ENCODE assay signal across 18 cellular contexts in genomic region chr1:198003468-198003867, GRCh38.
A peak's percentile ranks its signal among the peaks of the same experiment; 100 is the strongest.
DNase-seq lines count a peak whose midpoint lies in the region; ATAC-seq, FAIRE-seq and TF ChIP-seq lines count a peak whose summit lies in the region.
"Had no signal": no experiment of that assay in that cellular context is flagged by ENCODE, and none has a peak within 500 bp of the region (broad histone marks: within the 10 kb centered on the region; RNA-seq: fewer than 3 reads in every experiment).

No MANE protein-coding gene starts in this region.

- H3K27ac ChIP-seq in MM.1S (ENCODE audit: low read length) (no peak overlapping the region), left lung (no peak overlapping the region)
- H3K27ac ChIP-seq: BLaER1, GM23248 had no signal

- intact Hi-C loops in left lung (cut with DNase I): no loop called here
- intact Hi-C loops in cardiac septum (cut with DNase I): no loop called here

- peaks cover 2 to 5% of the 10 kb centered on the region in 2 donors for H3K4me1 Mint-ChIP-seq in stimulated activated naive B cell treated with anti-CD40 and anti-IgM and Interleukin-4, amounts not matched to agents 10 μg/mL and 1 μg/mL and 100 μg/mL, for 72 hours
- H3K4me1 Mint-ChIP-seq: CD8-positive, alpha-beta memory T cell; IgD-negative memory B cell had no signal

- H3K27me3 Mint-ChIP-seq in stimulated activated naive B cell treated with anti-CD40 and anti-IgM and Interleukin-4, amounts not matched to agents 10 μg/mL and 1 μg/mL and 100 μg/mL, for 72 hours: peaks cover 12 to 13% of the 10 kb centered on the region in 2 donors

- peak; percentile 74 for ATAC-seq in left lung
- peak in 1 of 2 donors; percentile 19 for ATAC-seq in stimulated activated naive B cell treated with anti-CD40 and anti-IgM and Interleukin-4, amounts not matched to agents 10 μg/mL and 1 μg/mL and 100 μg/mL, for 72 hours (replicated peaks)
- ATAC-seq: GM12878 had no signal

- peaks cover 0 to under 1% of the 10 kb centered on the region in 2 donors for H3K36me3 Mint-ChIP-seq in stimulated activated naive B cell treated with anti-CD40 and anti-IgM and Interleukin-4, amounts not matched to agents 10 μg/mL and 1 μg/mL and 100 μg/mL, for 72 hours

- H2AFZ ChIP-seq in MM.1S (ENCODE audit: low read length): no peak overlapping the region
- H2AFZ ChIP-seq: GM23248 had no signal

- H3K27me3 ChIP-seq in MM.1S (replicated peaks; ENCODE audit: insufficient read depth, low read length) (no peaks in the 10 kb centered on the region), left lung (no peaks in the 10 kb centered on the region)
- H3K27me3 ChIP-seq: BLaER1 had no signal

- H4K20me1 ChIP-seq in MM.1S (ENCODE audit: insufficient read depth, low read length): no peaks in the 10 kb centered on the region
- H4K20me1 ChIP-seq: BLaER1 had no signal

- no peaks in the 10 kb centered on the region for H3K9me2 ChIP-seq in MM.1S (replicated peaks; ENCODE audit: insufficient read depth, low read length)

- H3K79me2 ChIP-seq in MM.1S (ENCODE audit: low read length): no peaks in the 10 kb centered on the region

- no peak overlapping the region for H3K9ac ChIP-seq in MM.1S (ENCODE audit: low read length)
- H3K9ac ChIP-seq: BLaER1, GM23248 had no signal

- peaks cover 19% of the 10 kb centered on the region for H3K4me1 ChIP-seq in MM.1S (ENCODE audit: low read length)
- H3K4me1 ChIP-seq in left lung: no peaks in the 10 kb centered on the region
- H3K4me1 ChIP-seq: BLaER1, Caco-2 had no signal

- H3K9me3 ChIP-seq in MM.1S (replicated peaks; ENCODE audit: insufficient read depth, low read length): no peaks in the 10 kb centered on the region
- H3K9me3 ChIP-seq in left lung: no peaks in the 10 kb centered on the region
- H3K9me3 ChIP-seq: BLaER1, Caco-2 had no signal

- DNase-seq in D721Med (ENCODE audit: insufficient read length, low spot score): no peak
- no peak for DNase-seq in MM.1S
- DNase-seq in left lung: no peak
- no peak for DNase-seq in stimulated activated naive B cell treated with anti-CD40 and anti-IgM and Interleukin-4, amounts not matched to agents 10 μg/mL and 1 μg/mL and 100 μg/mL, for 72 hours
- DNase-seq in stimulated activated CD4-positive, alpha-beta T cell treated with anti-CD3 and anti-CD28 coated beads, Interleukin-4, amount 100 ng/mL, for 1 hour: no peak
- no peak for DNase-seq in NCI-H146 treated with DMSO at 0.1 percent for 48 hours (lab: John Stamatoyannopoulos, UW; ENCODE audit: unreplicated experiment)
- DNase-seq in cardiac septum (ENCODE audit: low spot score): no peak
- DNase-seq: 8988T; AML-193; Caco-2; CD8-positive, alpha-beta memory T cell; DMS79; GM23248; H7 had no signal

- no peaks in the 10 kb centered on the region for H3K36me3 ChIP-seq in MM.1S (replicated peaks; ENCODE audit: insufficient read depth, low read length)
- no peaks in the 10 kb centered on the region for H3K36me3 ChIP-seq in left lung
- H3K36me3 ChIP-seq: BLaER1 had no signal

- H3K4me3 Mint-ChIP-seq in stimulated activated naive B cell treated with anti-CD40 and anti-IgM and Interleukin-4, amounts not matched to agents 10 μg/mL and 1 μg/mL and 100 μg/mL, for 72 hours: no peak overlapping the region
- H3K4me3 Mint-ChIP-seq: CD8-positive, alpha-beta memory T cell; IgD-negative memory B cell had no signal

- H3F3A ChIP-seq in MM.1S (ENCODE audit: insufficient read depth, low read length): peaks cover 5% of the 10 kb centered on the region; the same call in 1 of the 2 replicates

- TF ChIP-seq CTCF in D721Med (IDR thresholded peaks at IDR 0.05; ENCODE audit: insufficient read depth, missing control alignments) (no peak), MM.1S (IDR thresholded peaks at IDR 0.05; ENCODE audit: low read length) (no peak), left lung (IDR thresholded peaks at IDR 0.05) (no peak)

- FAIRE-seq in D721Med (lab: Jason Lieb, UNC): peak; percentile 80
- FAIRE-seq: GM12878, GM18507 had no signal

- H3K4me3 ChIP-seq in MM.1S (ENCODE audit: low read length) (no peak overlapping the region), left lung (no peak overlapping the region)
- H3K4me3 ChIP-seq: BLaER1, GM12878, GM23248 had no signal

- peaks cover under 1 to 1% of the 10 kb centered on the region in 2 donors for H3K9me3 Mint-ChIP-seq in stimulated activated naive B cell treated with anti-CD40 and anti-IgM and Interleukin-4, amounts not matched to agents 10 μg/mL and 1 μg/mL and 100 μg/mL, for 72 hours

- peak overlapping the region; percentile 6 for H3K27ac Mint-ChIP-seq in stimulated activated naive B cell treated with anti-CD40 and anti-IgM and Interleukin-4, amounts not matched to agents 10 μg/mL and 1 μg/mL and 100 μg/mL, for 72 hours
- H3K27ac Mint-ChIP-seq: CD8-positive, alpha-beta memory T cell; IgD-negative memory B cell had no signal

- H3K4me2 ChIP-seq in MM.1S (ENCODE audit: low read depth, low read length): 0 out of 2 replicates have a peak overlapping the region, but pooled peaks have one; percentile 7
- H3K4me2 ChIP-seq: BLaER1 had no signal
